In genomic region chr4:183436417-183436816, GRCh38 we compare ENCODE assay signal across 15 cellular contexts.
"Had no signal": no experiment of that assay in that cellular context is flagged by ENCODE, and none has a peak within 500 bp of the region (broad histone marks: within the 10 kb centered on the region; RNA-seq: fewer than 3 reads in every experiment).

No MANE protein-coding gene starts in this region.

- H3K27ac ChIP-seq: ascending aorta, breast epithelium, gastrocnemius medialis, heart left ventricle, left ventricle myocardium inferior, psoas muscle had no signal

- H3K36me3 ChIP-seq: ascending aorta, breast epithelium, gastrocnemius medialis, heart left ventricle, left ventricle myocardium inferior had no signal

- H3K9me3 Mint-ChIP-seq: activated naive CD4-positive, alpha-beta T cell treated with anti-CD3 and anti-CD28 coated beads for 36 hours; activated T-helper 2 cell treated with anti-CD3 and anti-CD28 coated beads, Interferon-gamma antibody, Interleukin-2, Interleukin-4, amounts not matched to agents 10 μg/mL and 5 μg/mL and 100 μg/mL, durations not matched to agents 14 hours and 24 hours and 36 hours; nephron had no signal

- ATAC-seq: gastrocnemius medialis, psoas muscle, sciatic nerve had no signal

- H3K4me1 ChIP-seq: ascending aorta, breast epithelium, gastrocnemius medialis, psoas muscle had no signal

- H3K27me3 ChIP-seq: ascending aorta, breast epithelium, gastrocnemius medialis, heart left ventricle had no signal

- H3K9me3 ChIP-seq: ascending aorta, breast epithelium, gastrocnemius medialis, heart left ventricle, left ventricle myocardium inferior, psoas muscle had no signal

- H3K4me1 Mint-ChIP-seq: nephron had no signal

- DNase-seq: activated CD4-positive, alpha-beta T cell treated with anti-CD3 and anti-CD28 coated beads for 1 hour; activated CD4-positive, alpha-beta T cell treated with anti-CD3 and anti-CD28 coated beads, Interleukin-2, amount 50 U/mL, for 4 hours; activated naive CD4-positive, alpha-beta T cell treated with anti-CD3 and anti-CD28 coated beads for 36 hours; activated T-cell treated with anti-CD3 and anti-CD28 coated beads, Interleukin-2, amount 50 U/mL, for 1 hour; cerebellar nuclear complex; dermis blood vessel endothelial cell; gastrocnemius medialis; heart left ventricle; left ventricle myocardium inferior; psoas muscle had no signal

- H3K4me3 Mint-ChIP-seq: activated naive CD4-positive, alpha-beta T cell treated with anti-CD3 and anti-CD28 coated beads for 36 hours; nephron had no signal

- H3K4me3 ChIP-seq: ascending aorta, breast epithelium, gastrocnemius medialis, heart left ventricle, left ventricle myocardium inferior, psoas muscle had no signal

- H3K27ac Mint-ChIP-seq: activated naive CD4-positive, alpha-beta T cell treated with anti-CD3 and anti-CD28 coated beads for 36 hours; activated T-helper 2 cell treated with anti-CD3 and anti-CD28 coated beads, Interferon-gamma antibody, Interleukin-2, Interleukin-4, amounts not matched to agents 10 μg/mL and 5 μg/mL and 100 μg/mL, durations not matched to agents 14 hours and 24 hours and 36 hours; nephron had no signal
